In genomic region chr10:131534836-131535235, GRCh38 we compare ENCODE assay signal across 29 cellular contexts.
"Had no signal": no experiment of that assay in that cellular context is flagged by ENCODE, and none has a peak within 500 bp of the region (broad histone marks: within the 10 kb centered on the region; RNA-seq: fewer than 3 reads in every experiment).

No MANE protein-coding gene starts in this region.

- H3K27ac Mint-ChIP-seq: naive thymus-derived CD4-positive, alpha-beta T cell; natural killer cell; stimulated activated effector memory CD8-positive, alpha-beta T cell treated with anti-CD3 and anti-CD28 coated beads, Interleukin-12 subunit alpha, Interleukin-12 subunit beta, amount 100 ng/mL, for 72 hours; stimulated activated naive B cell treated with anti-CD40 and anti-IgM and Interleukin-4, amounts not matched to agents 10 μg/mL and 1 μg/mL and 100 μg/mL, for 72 hours; stimulated activated naive CD8-positive, alpha-beta T cell treated with anti-CD3 and anti-CD28 coated beads, Interleukin-15, Interleukin-2, amounts not matched to agents 100 ng/mL and 50 ng/mL, for 24 hours had no signal

- H3K27ac ChIP-seq: ovary, parathyroid adenoma, prostate gland, right lobe of liver, sigmoid colon, stomach, thoracic aorta, thyroid gland, tibial nerve, upper lobe of left lung, vagina had no signal

- H3K4me3 Mint-ChIP-seq: naive thymus-derived CD4-positive, alpha-beta T cell; natural killer cell; nephron progenitor cell; neural crest cell; stimulated activated effector memory CD8-positive, alpha-beta T cell treated with anti-CD3 and anti-CD28 coated beads, Interleukin-12 subunit alpha, Interleukin-12 subunit beta, amount 100 ng/mL, for 72 hours; stimulated activated naive B cell treated with anti-CD40 and anti-IgM and Interleukin-4, amounts not matched to agents 10 μg/mL and 1 μg/mL and 100 μg/mL, for 72 hours; stimulated activated naive CD8-positive, alpha-beta T cell treated with anti-CD3 and anti-CD28 coated beads, Interleukin-15, Interleukin-2, amounts not matched to agents 100 ng/mL and 50 ng/mL, for 24 hours had no signal

- H3K36me3 ChIP-seq: ovary, prostate gland, right lobe of liver, sigmoid colon, stomach, thoracic aorta, thyroid gland, tibial nerve, upper lobe of left lung, vagina had no signal

- ATAC-seq: naive thymus-derived CD4-positive, alpha-beta T cell; natural killer cell; right cardiac atrium; right lobe of liver; stimulated activated effector memory CD8-positive, alpha-beta T cell treated with anti-CD3 and anti-CD28 coated beads, Interleukin-12 subunit alpha, Interleukin-12 subunit beta, amount 100 ng/mL, for 72 hours; stimulated activated naive B cell treated with anti-CD40 and anti-IgM and Interleukin-4, amounts not matched to agents 10 μg/mL and 1 μg/mL and 100 μg/mL, for 72 hours had no signal

- H3K27me3 ChIP-seq: ovary, right lobe of liver, sigmoid colon, thyroid gland, tibial nerve, upper lobe of left lung, vagina had no signal

- DNase-seq: naive thymus-derived CD4-positive, alpha-beta T cell; natural killer cell; nephron progenitor cell; occipital lobe; ovary; posterior cingulate gyrus; retina; right cardiac atrium; right lobe of liver; sigmoid colon; small intestine; stimulated activated CD4-positive, alpha-beta T cell treated with anti-CD3 and anti-CD28 coated beads, Interleukin-15, amount 100 ng/mL, for 24 hours; stimulated activated CD4-positive, alpha-beta T cell treated with anti-CD3 and anti-CD28 coated beads, Interleukin-2, amount 100 ng/mL, for 24 hours; stimulated activated CD4-positive, alpha-beta T cell treated with anti-CD3 and anti-CD28 coated beads, Interleukin-2, amount 100 ng/mL, for 48 hours; stimulated activated CD4-positive, alpha-beta T cell treated with anti-CD3 and anti-CD28 coated beads, Interleukin-4, amount 100 ng/mL, for 24 hours; stimulated activated naive B cell treated with anti-CD40 and anti-IgM and Interleukin-4, amounts not matched to agents 10 μg/mL and 1 μg/mL and 100 μg/mL, for 72 hours; stimulated activated naive CD4-positive, alpha-beta T cell treated with Interleukin-2 at 50 U/mL for 16 hours; stomach; thyroid gland; trophoblast cell had no signal

- H3K9ac ChIP-seq: parathyroid adenoma had no signal

- H3K9me3 Mint-ChIP-seq: natural killer cell; nephron progenitor cell; neural crest cell; stimulated activated effector memory CD8-positive, alpha-beta T cell treated with anti-CD3 and anti-CD28 coated beads, Interleukin-12 subunit alpha, Interleukin-12 subunit beta, amount 100 ng/mL, for 72 hours; stimulated activated naive B cell treated with anti-CD40 and anti-IgM and Interleukin-4, amounts not matched to agents 10 μg/mL and 1 μg/mL and 100 μg/mL, for 72 hours; stimulated activated naive CD8-positive, alpha-beta T cell treated with anti-CD3 and anti-CD28 coated beads, Interleukin-15, Interleukin-2, amounts not matched to agents 100 ng/mL and 50 ng/mL, for 24 hours had no signal

- H2AFZ ChIP-seq: parathyroid adenoma had no signal

- H3K9me3 ChIP-seq: ovary, prostate gland, right lobe of liver, sigmoid colon, stomach, thoracic aorta, thyroid gland, tibial nerve, upper lobe of left lung, vagina had no signal

- H3K4me1 Mint-ChIP-seq: naive thymus-derived CD4-positive, alpha-beta T cell; natural killer cell; neural crest cell; stimulated activated effector memory CD8-positive, alpha-beta T cell treated with anti-CD3 and anti-CD28 coated beads, Interleukin-12 subunit alpha, Interleukin-12 subunit beta, amount 100 ng/mL, for 72 hours; stimulated activated naive B cell treated with anti-CD40 and anti-IgM and Interleukin-4, amounts not matched to agents 10 μg/mL and 1 μg/mL and 100 μg/mL, for 72 hours had no signal

- H3K79me2 ChIP-seq: parathyroid adenoma had no signal

- H3K27me3 Mint-ChIP-seq: stimulated activated naive CD8-positive, alpha-beta T cell treated with anti-CD3 and anti-CD28 coated beads, Interleukin-15, Interleukin-2, amounts not matched to agents 100 ng/mL and 50 ng/mL, for 24 hours had no signal

- H3K36me3 Mint-ChIP-seq: naive thymus-derived CD4-positive, alpha-beta T cell; natural killer cell; stimulated activated effector memory CD8-positive, alpha-beta T cell treated with anti-CD3 and anti-CD28 coated beads, Interleukin-12 subunit alpha, Interleukin-12 subunit beta, amount 100 ng/mL, for 72 hours; stimulated activated naive B cell treated with anti-CD40 and anti-IgM and Interleukin-4, amounts not matched to agents 10 μg/mL and 1 μg/mL and 100 μg/mL, for 72 hours had no signal

- H3K4me3 ChIP-seq: ovary, prostate gland, right lobe of liver, sigmoid colon, stomach, thoracic aorta, thyroid gland, tibial nerve, upper lobe of left lung, vagina had no signal

- H3K4me1 ChIP-seq: parathyroid adenoma, prostate gland, right lobe of liver, sigmoid colon, stomach, thyroid gland, tibial nerve, upper lobe of left lung, vagina had no signal
